ENCODE assay signal across 19 cellular contexts in genomic region chr3:119388577-119388976, GRCh38.
DNase-seq lines count a peak whose midpoint lies in the region; ATAC-seq and TF ChIP-seq lines count a peak whose summit lies in the region.
"Had no signal": no experiment of that assay in that cellular context is flagged by ENCODE, and none has a peak within 500 bp of the region (broad histone marks: within the 10 kb centered on the region; RNA-seq: fewer than 3 reads in every experiment).

No MANE protein-coding gene starts in this region.

- H3K4me3 Mint-ChIP-seq in stimulated activated naive CD8-positive, alpha-beta T cell treated with anti-CD3 and anti-CD28 coated beads, Interleukin-15, amount 100 ng/mL, for 72 hours = no peak overlapping the region
- H3K4me3 Mint-ChIP-seq: activated B cell treated with CpG ODN at 0.5 μM for 24 hours; activated CD8-positive, alpha-beta memory T cell treated with anti-CD3 and anti-CD28 coated beads, Interleukin-2, amount 10 ng/mL, durations not matched to agents 7 days and 5 days; stimulated activated naive CD8-positive, alpha-beta T cell treated with anti-CD3 and anti-CD28 coated beads, Interleukin-15, Interleukin-2, amounts not matched to agents 100 ng/mL and 50 ng/mL, for 24 hours had no signal

- H3K9me3 Mint-ChIP-seq in stimulated activated naive CD8-positive, alpha-beta T cell treated with anti-CD3 and anti-CD28 coated beads, Interleukin-15, amount 100 ng/mL, for 72 hours = no peaks in the 10 kb centered on the region
- H3K9me3 Mint-ChIP-seq: activated B cell treated with CpG ODN at 0.5 μM for 24 hours; stimulated activated naive CD8-positive, alpha-beta T cell treated with anti-CD3 and anti-CD28 coated beads, Interleukin-15, Interleukin-2, amounts not matched to agents 100 ng/mL and 50 ng/mL, for 24 hours had no signal

- H3K79me2 ChIP-seq in hepatocyte = no peaks in the 10 kb centered on the region
- H3K79me2 ChIP-seq: parathyroid adenoma had no signal

- H3K9me3 ChIP-seq in adipocyte (ENCODE audit: control insufficient read depth, low read length) (no peaks in the 10 kb centered on the region), hepatocyte (ENCODE audit: low read depth) (no peaks in the 10 kb centered on the region)
- H3K9me3 ChIP-seq: esophagus squamous epithelium had no signal

- H3K27ac Mint-ChIP-seq in stimulated activated naive CD8-positive, alpha-beta T cell treated with anti-CD3 and anti-CD28 coated beads, Interleukin-15, amount 100 ng/mL, for 72 hours = no peak overlapping the region
- H3K27ac Mint-ChIP-seq: activated B cell treated with CpG ODN at 0.5 μM for 24 hours; activated CD8-positive, alpha-beta memory T cell treated with anti-CD3 and anti-CD28 coated beads, Interleukin-2, amount 10 ng/mL, durations not matched to agents 7 days and 5 days; stimulated activated naive CD8-positive, alpha-beta T cell treated with anti-CD3 and anti-CD28 coated beads, Interleukin-15, Interleukin-2, amounts not matched to agents 100 ng/mL and 50 ng/mL, for 24 hours had no signal

- H3K4me1 ChIP-seq in adipocyte (ENCODE audit: control insufficient read depth, insufficient read depth, low read length) (no peaks in the 10 kb centered on the region), hepatocyte (ENCODE audit: insufficient read depth) (no peaks in the 10 kb centered on the region)
- H3K4me1 ChIP-seq: esophagus squamous epithelium, parathyroid adenoma had no signal

- no peak overlapping the region for H2AFZ ChIP-seq in hepatocyte
- H2AFZ ChIP-seq: parathyroid adenoma had no signal

- TF ChIP-seq CTCF in AG09319 (IDR thresholded peaks at IDR 0.05; ENCODE audit: low read depth, low read length) = peak; percentile 18
- TF ChIP-seq CTCF in hepatocyte (IDR thresholded peaks at IDR 0.05; ENCODE audit: poor library complexity) = peak; percentile 27

- H3K36me3 ChIP-seq in adipocyte (ENCODE audit: control insufficient read depth, insufficient read depth, low read length, severe bottlenecking) (peaks cover 78% of the 10 kb centered on the region), hepatocyte (replicated peaks; ENCODE audit: insufficient read depth, low read depth) (no peaks in the 10 kb centered on the region)

- no peak overlapping the region for H3K9ac ChIP-seq in adipocyte (ENCODE audit: low read length)
- H3K9ac ChIP-seq: parathyroid adenoma had no signal

- no peak for ATAC-seq in HG02759 (IDR thresholded peaks at IDR 0.05; ENCODE audit: unreplicated experiment)
- ATAC-seq in stimulated activated naive CD8-positive, alpha-beta T cell treated with anti-CD3 and anti-CD28 coated beads, Interleukin-15, amount 100 ng/mL, for 72 hours = no peak
- no peak for ATAC-seq in HG03469 (IDR thresholded peaks at IDR 0.05; ENCODE audit: unreplicated experiment)
- ATAC-seq in sciatic nerve = no peak
- ATAC-seq: activated CD8-positive, alpha-beta memory T cell treated with anti-CD3 and anti-CD28 coated beads, Interleukin-2, amount 10 ng/mL, durations not matched to agents 7 days and 5 days; left cardiac atrium had no signal

- H3K4me2 ChIP-seq in hepatocyte = no peak overlapping the region

- H3K27me3 Mint-ChIP-seq in stimulated activated naive CD8-positive, alpha-beta T cell treated with anti-CD3 and anti-CD28 coated beads, Interleukin-15, amount 100 ng/mL, for 72 hours = no peaks in the 10 kb centered on the region
- H3K27me3 Mint-ChIP-seq: activated B cell treated with CpG ODN at 0.5 μM for 24 hours; activated CD8-positive, alpha-beta memory T cell treated with anti-CD3 and anti-CD28 coated beads, Interleukin-2, amount 10 ng/mL, durations not matched to agents 7 days and 5 days; stimulated activated naive CD8-positive, alpha-beta T cell treated with anti-CD3 and anti-CD28 coated beads, Interleukin-15, Interleukin-2, amounts not matched to agents 100 ng/mL and 50 ng/mL, for 24 hours had no signal

- intact Hi-C loops in sciatic nerve (cut with DNase I) = no loop called here

- no peak overlapping the region for H3K27ac ChIP-seq in hepatocyte
- H3K27ac ChIP-seq: esophagus squamous epithelium, parathyroid adenoma had no signal

- no peaks in the 10 kb centered on the region for H4K20me1 ChIP-seq in hepatocyte (ENCODE audit: insufficient read depth, poor library complexity, severe bottlenecking)

- H3K4me1 Mint-ChIP-seq in stimulated activated naive CD8-positive, alpha-beta T cell treated with anti-CD3 and anti-CD28 coated beads, Interleukin-15, amount 100 ng/mL, for 72 hours = no peaks in the 10 kb centered on the region
- H3K4me1 Mint-ChIP-seq: activated B cell treated with CpG ODN at 0.5 μM for 24 hours; activated CD8-positive, alpha-beta memory T cell treated with anti-CD3 and anti-CD28 coated beads, Interleukin-2, amount 10 ng/mL, durations not matched to agents 7 days and 5 days had no signal

- H3K9me2 ChIP-seq in hepatocyte (replicated peaks; ENCODE audit: insufficient read depth) = no peaks in the 10 kb centered on the region

- WGBS in hepatocyte (ENCODE audit: low lambda C conversion rate, missing lambda C conversion rate) = 79% methylated on average over 8 of the region's 8 CpGs

- H3K4me3 ChIP-seq in adipocyte (ENCODE audit: low read length) = no peak overlapping the region
- no peak overlapping the region for H3K4me3 ChIP-seq in hepatocyte
- H3K4me3 ChIP-seq: esophagus squamous epithelium had no signal

- no peak for DNase-seq in AG09319 (ENCODE audit: extremely low read depth, low read depth)
- DNase-seq in NCI-H526 treated with DMSO at 0.1 percent for 48 hours (lab: John Stamatoyannopoulos, UW) = peak; percentile 25
- peak; percentile 15 for DNase-seq in adipocyte (ENCODE audit: low read depth)
- no peak for DNase-seq in hepatocyte (ENCODE audit: low spot score)
- no peak for DNase-seq in stimulated activated naive CD8-positive, alpha-beta T cell treated with anti-CD3 and anti-CD28 coated beads, Interleukin-15, amount 100 ng/mL, for 72 hours
- DNase-seq in sciatic nerve (ENCODE audit: low spot score) = no peak
- DNase-seq: activated B cell treated with CpG ODN at 0.5 μM for 24 hours; activated CD8-positive, alpha-beta memory T cell treated with anti-CD3 and anti-CD28 coated beads, Interleukin-2, amount 10 ng/mL, durations not matched to agents 7 days and 5 days; activated effector memory CD4-positive, alpha-beta T cell treated with Interleukin-2 at 50 U/mL for 16 hours; cortex of kidney; DMS 273 treated with DMSO at 0.1 percent for 48 hours; esophagus squamous epithelium; left cardiac atrium; NCI-H1694 treated with DMSO at 0.1 percent for 48 hours; NCI-H446 treated with DMSO at 0.1 percent for 48 hours had no signal

- H3K27me3 ChIP-seq in adipocyte (replicated peaks; ENCODE audit: control insufficient read depth, insufficient read depth, low read length) (no peaks in the 10 kb centered on the region), hepatocyte (no peaks in the 10 kb centered on the region)
- H3K27me3 ChIP-seq: esophagus squamous epithelium had no signal

Comparison
In these comparisons a context has a peak if more than half of its experiments do, and no peak if none do; other contexts are left out.
1. DNase-seq: peak in NCI-H526 treated with DMSO at 0.1 percent for 48 hours (single experiment) and adipocyte (single experiment); none in AG09319 (single experiment), hepatocyte (single experiment), stimulated activated naive CD8-positive, alpha-beta T cell treated with anti-CD3 and anti-CD28 coated beads, Interleukin-15, amount 100 ng/mL, for 72 hours (0 of 2) and sciatic nerve (single experiment).